11 cellular contexts compared by ENCODE assay signal in genomic region chr4:52103314-52103713, GRCh38. TPM values are rescaled to one million over a fixed set of nuclear protein-coding genes. Genes with fewer than 3 reads are reported as not detected.
DNase-seq lines count a peak whose midpoint lies in the region; ATAC-seq, FAIRE-seq and TF ChIP-seq lines count a peak whose summit lies in the region.
"Had no signal": no experiment of that assay in that cellular context is flagged by ENCODE, and none has a peak within 500 bp of the region (broad histone marks: within the 10 kb centered on the region; RNA-seq: fewer than 3 reads in every experiment).

No MANE protein-coding gene starts in this region.

- no peak overlapping the region for H3K56ac ChIP-seq in IMR-90 (ENCODE audit: extremely low read depth, insufficient read depth, low read length)

- peak; percentile 7 for DNase-seq in Ammon's horn (ENCODE audit: low spot score)
- no peak for DNase-seq in IMR-90
- no peak for DNase-seq in astrocyte (ENCODE audit: low read depth)
- DNase-seq in kidney glomerular epithelial cell (lab: John Stamatoyannopoulos, UW), result peak; percentile 38
- DNase-seq in superior temporal gyrus (ENCODE audit: extremely low spot score), result no peak
- no peak for DNase-seq in HUDEP-2 (lab: John Stamatoyannopoulos, UW; ENCODE audit: unreplicated experiment in 76 of 76)
- no peak for DNase-seq in GM19238 (ENCODE audit: insufficient read length, low spot score)
- DNase-seq: Peyer's patch; stimulated activated CD4-positive, alpha-beta T cell treated with anti-CD3 and anti-CD28 coated beads, Interleukin-2, amount 100 ng/mL, for 24 hours had no signal

- H3K9me3 Mint-ChIP-seq in astrocyte (ENCODE audit: unreplicated experiment), result no peaks in the 10 kb centered on the region
- H3K9me3 Mint-ChIP-seq: mesothelial cell of epicardium had no signal

- H4K8ac ChIP-seq in IMR-90 (ENCODE audit: low read depth in 2 of 2, low read length in 2 of 2), result no peak overlapping the region

- H2BK20ac ChIP-seq in IMR-90 (ENCODE audit: low read depth, low read length), result no peak overlapping the region

- H3K4me3 Mint-ChIP-seq in astrocyte (ENCODE audit: unreplicated experiment), result no peak overlapping the region
- H3K4me3 Mint-ChIP-seq: mesothelial cell of epicardium had no signal

- in situ Hi-C loops in IMR-90 (cut with MboI; ENCODE audit: low sequenced_read_pairs), result no loop called here

- POLR2A ChIA-PET in IMR-90 (lab: Charles Lee; ENCODE audit: unreplicated experiment), result no interaction called here

- H2BK15ac ChIP-seq in IMR-90 (ENCODE audit: low read depth, low read length), result no peak overlapping the region

- no peak overlapping the region for H3K18ac ChIP-seq in IMR-90 (ENCODE audit: low read depth, low read length)

- WGBS in IMR-90 (ENCODE audit: extremely low coverage in 2 of 2, insufficient read length in 1 of 2), 2 experiments, result no CpG with 5 or more reads among the region's 1 CpG

- no peak overlapping the region for H3K27ac Mint-ChIP-seq in astrocyte (ENCODE audit: unreplicated experiment)
- H3K27ac Mint-ChIP-seq: mesothelial cell of epicardium had no signal

- no peak overlapping the region for H2AK9ac ChIP-seq in IMR-90 (replicated peaks; ENCODE audit: low read depth, low read length, poor library complexity)

- no peak overlapping the region for H3K9ac ChIP-seq in IMR-90 (ENCODE audit: low read depth, low read length)
- H3K9ac ChIP-seq in astrocyte (ENCODE audit: low read length), result peak overlapping the region; percentile 40

- ATAC-seq in IMR-90 (ENCODE audit: low read depth) (no peak), HG03095 (IDR thresholded peaks at IDR 0.05; ENCODE audit: unreplicated experiment) (no peak)

- peaks cover 20% of the 10 kb centered on the region for H3K4me1 Mint-ChIP-seq in astrocyte (ENCODE audit: low read depth, unreplicated experiment)

- CTCF ChIA-PET in IMR-90 (lab: Yijun Ruan, JAX), result no interaction called here

- no peaks in the 10 kb centered on the region for H3K27me3 Mint-ChIP-seq in astrocyte (ENCODE audit: low read depth, unreplicated experiment)

- H4K20me1 ChIP-seq in IMR-90 (ENCODE audit: insufficient read depth, low read length), result no peaks in the 10 kb centered on the region
- H4K20me1 ChIP-seq in astrocyte (ENCODE audit: insufficient read depth, low read length), result no peaks in the 10 kb centered on the region

- H3K14ac ChIP-seq in IMR-90 (replicated peaks; ENCODE audit: low read depth, low read length), result no peak overlapping the region

- dilution Hi-C loops in IMR-90 (cut with HindIII; ENCODE audit: low sequenced_read_pairs, unreplicated experiment), result no loop called here

- H3K4me2 ChIP-seq in IMR-90 (ENCODE audit: low read depth, low read length) (no peak overlapping the region), astrocyte (ENCODE audit: low read length) (peak overlapping the region; percentile 34)

- BruUV-seq in IMR-90 (replicated peaks; lab: Mats Ljungman, UMichigan), result no TSS peak

- no peaks in the 10 kb centered on the region for H3K9me1 ChIP-seq in IMR-90 (ENCODE audit: insufficient read depth, low read length)

- H2AK5ac ChIP-seq in IMR-90 (ENCODE audit: low read depth, low read length), result no peak overlapping the region

- no peak for TF ChIP-seq RAD21 in IMR-90 (IDR thresholded peaks at IDR 0.05; ENCODE audit: low read length)

- H3K4me1 ChIP-seq in IMR-90 (ENCODE audit: control insufficient read depth, insufficient read depth, low read length) (no peaks in the 10 kb centered on the region), astrocyte (ENCODE audit: insufficient read depth, low read length) (peaks cover 34% of the 10 kb centered on the region)
- H3K4me1 ChIP-seq: Peyer's patch had no signal

- H3K79me2 ChIP-seq in astrocyte (ENCODE audit: insufficient read depth, low read length), result no peaks in the 10 kb centered on the region

- FAIRE-seq in astrocyte (lab: Jason Lieb, UNC), result no peak

- H3K27ac ChIP-seq in IMR-90 (ENCODE audit: insufficient read depth, low read length) (no peak overlapping the region), astrocyte (ENCODE audit: low read depth, low read length) (peak overlapping the region; percentile 44)
- H3K27ac ChIP-seq: Peyer's patch had no signal

- H2BK5ac ChIP-seq in IMR-90 (ENCODE audit: low read depth, low read length, poor library complexity, severe bottlenecking), result no peak overlapping the region

- no peaks in the 10 kb centered on the region for H3K79me1 ChIP-seq in IMR-90 (ENCODE audit: low read depth in 1 of 2, low read length in 2 of 2)

- no peak overlapping the region for H2AFZ ChIP-seq in IMR-90 (replicated peaks; ENCODE audit: low read length, poor library complexity)
- H2AFZ ChIP-seq in astrocyte (ENCODE audit: low read depth, low read length), result no peak overlapping the region

- H3K4ac ChIP-seq in IMR-90 (ENCODE audit: low read depth, low read length), result no peak overlapping the region

- H3K36me3 Mint-ChIP-seq in astrocyte (ENCODE audit: low read depth, unreplicated experiment), result no peaks in the 10 kb centered on the region
- H3K36me3 Mint-ChIP-seq: mesothelial cell of epicardium had no signal

- H3K27me3 ChIP-seq in IMR-90 (ENCODE audit: control insufficient read depth, insufficient read depth, low read length) (peaks cover 7% of the 10 kb centered on the region), astrocyte (ENCODE audit: insufficient read depth, low read length) (no peaks in the 10 kb centered on the region)
- H3K27me3 ChIP-seq: Peyer's patch had no signal

- TF ChIP-seq POLR2A in IMR-90 (IDR thresholded peaks at IDR 0.05; ENCODE audit: low read depth, low read length), result no peak

- H2BK120ac ChIP-seq in IMR-90 (ENCODE audit: low read depth, low read length), result no peak overlapping the region

- no peak overlapping the region for H4K91ac ChIP-seq in IMR-90 (ENCODE audit: insufficient read depth, low read depth, low read length)

- H3K4me3 ChIP-seq in IMR-90 (ENCODE audit: insufficient read depth, low read depth, low read length), result no peak overlapping the region
- no peak overlapping the region for H3K4me3 ChIP-seq in astrocyte (ENCODE audit: insufficient read depth, low read depth, low read length)
- H3K4me3 ChIP-seq: Peyer's patch had no signal

- intact Hi-C loops in IMR-90 (cut with micrococcal nuclease), result no loop called here

- H3K36me3 ChIP-seq in IMR-90 (ENCODE audit: control insufficient read depth, insufficient read depth, low read length), result no peaks in the 10 kb centered on the region
- no peaks in the 10 kb centered on the region for H3K36me3 ChIP-seq in astrocyte (ENCODE audit: insufficient read depth, low read length)
- H3K36me3 ChIP-seq: Peyer's patch had no signal

- no peak overlapping the region for H4K5ac ChIP-seq in IMR-90 (ENCODE audit: low read depth, low read length)

- no peak overlapping the region for H3K23ac ChIP-seq in IMR-90 (ENCODE audit: low read depth, low read length)

- H3K9me3 ChIP-seq in IMR-90 (ENCODE audit: control insufficient read depth, insufficient read depth, low read length), result no peaks in the 10 kb centered on the region
- no peaks in the 10 kb centered on the region for H3K9me3 ChIP-seq in astrocyte (ENCODE audit: insufficient read depth, low read depth, low read length)
- H3K9me3 ChIP-seq: Peyer's patch had no signal

- TF ChIP-seq CTCF in IMR-90 (conservative IDR thresholded peaks at IDR 0.05; ENCODE audit: low read depth, low read length), result 0 out of 2 replicates have a peak, but pooled peaks have one; percentile 15
- TF ChIP-seq CTCF in astrocyte (IDR thresholded peaks at IDR 0.05; ENCODE audit: insufficient read depth, low read depth, low read length), result peak; percentile 37

TF ChIP-seq in IMR-90, 13 proteins besides CTCF, POLR2A, EP300 and RAD21:
- TF ChIP-seq RFX5 (IDR thresholded peaks at IDR 0.05; ENCODE audit: low read depth, low read length) (no peak), USF2 (IDR thresholded peaks at IDR 0.05; ENCODE audit: low read depth, low read length) (no peak), MAFK (IDR thresholded peaks at IDR 0.05; ENCODE audit: low read depth, low read length) (no peak)

RNA-seq across cellular contexts. Expression of gene SPATA18, which starts 52.2 kb away (rescaled TPM):
- total RNA-seq in IMR-90 (2012; rRNA removed) (4.7 and 5.0 TPM in 2 replicates), astrocyte (19.0 and 20.7 TPM in 2 replicates)
- polyA plus RNA-seq in IMR-90 (2012; rRNA removed), result 2.4 and 3.0 TPM in 2 replicates
- polyA plus RNA-seq in IMR-90 (2012; cell fraction: cytosol; rRNA removed), result 2.2 and 2.8 TPM in 2 replicates
- polyA plus RNA-seq in IMR-90 (2012; cell fraction: nucleus; rRNA removed; ENCODE audit: low replicate concordance), result 3.4 and 10.2 TPM in 2 replicates

Comparison
In these comparisons a context has a peak if more than half of its experiments do, and no peak if none do; other contexts are left out.
1. DNase-seq: peak in Ammon's horn (single experiment) and kidney glomerular epithelial cell (single experiment); none in IMR-90 (single experiment), astrocyte (single experiment), superior temporal gyrus (single experiment), HUDEP-2 (0 of 76) and GM19238 (single experiment).